ENCODE assay signal across 1 cellular context in genomic region chr6:137810554-137811120, GRCh38.
TF ChIP-seq lines count a peak whose summit lies in the region.

No MANE protein-coding gene starts in this region.

TF ChIP-seq in HepG2, 621 proteins besides CTCF, POLR2A, EP300 and RAD21 (continued from another document and continues in another):
- no peak for TF ChIP-seq ZBTB4 (CRISPR knock-in tag; IDR thresholded peaks at IDR 0.05; ENCODE audit: borderline replicate concordance)
- TF ChIP-seq ZNF337 (CRISPR knock-in tag; IDR thresholded peaks at IDR 0.05; ENCODE audit: borderline replicate concordance, low read depth), result no peak
- no peak for TF ChIP-seq PLSCR1 (CRISPR knock-in tag; IDR thresholded peaks at IDR 0.05; ENCODE audit: borderline replicate concordance)
- TF ChIP-seq REL (CRISPR knock-in tag; conservative IDR thresholded peaks at IDR 0.05), result no peak
- TF ChIP-seq ATF7-NPFF (CRISPR knock-in tag; IDR thresholded peaks at IDR 0.05; ENCODE audit: low read depth), result no peak
- TF ChIP-seq ZNF878 (CRISPR knock-in tag; IDR thresholded peaks at IDR 0.05), result no peak
- TF ChIP-seq KAT2B (IDR thresholded peaks at IDR 0.05; ENCODE audit: borderline replicate concordance, low read depth, low read length), result no peak
- TF ChIP-seq PAX8 (CRISPR knock-in tag; IDR thresholded peaks at IDR 0.05; ENCODE audit: borderline replicate concordance), result no peak
- no peak for TF ChIP-seq ZNF557 (CRISPR knock-in tag; IDR thresholded peaks at IDR 0.05)
- no peak for TF ChIP-seq ZSCAN21 (CRISPR knock-in tag; IDR thresholded peaks at IDR 0.05; ENCODE audit: borderline replicate concordance)
- TF ChIP-seq MXD3 (CRISPR knock-in tag; IDR thresholded peaks at IDR 0.05), result no peak
- TF ChIP-seq SIN3A (IDR thresholded peaks at IDR 0.05; ENCODE audit: borderline replicate concordance, low read depth, low read length), result no peak
- TF ChIP-seq HES4 (CRISPR knock-in tag; IDR thresholded peaks at IDR 0.05; ENCODE audit: borderline replicate concordance), result no peak
- peak; percentile 45 for TF ChIP-seq MED8 (CRISPR knock-in tag; IDR thresholded peaks at IDR 0.05; ENCODE audit: insufficient replicate concordance)
- peak; percentile 88; the same call in 1 of the 2 replicates for TF ChIP-seq ZNF292 (CRISPR knock-in tag; IDR thresholded peaks at IDR 0.05; ENCODE audit: borderline replicate concordance, low read depth)
- TF ChIP-seq ZNF446 (CRISPR knock-in tag; IDR thresholded peaks at IDR 0.05), result no peak
- TF ChIP-seq ARNT (IDR thresholded peaks at IDR 0.05), result no peak
- TF ChIP-seq BCLAF1 (IDR thresholded peaks at IDR 0.05), result no peak
- no peak for TF ChIP-seq STAG1 (CRISPR knock-in tag; IDR thresholded peaks at IDR 0.05)
- no peak for TF ChIP-seq PRPF4 (IDR thresholded peaks at IDR 0.05; ENCODE audit: low read depth, low read length, poor library complexity, severe bottlenecking)
- 0 out of 2 replicates have a peak, but pooled peaks have one; percentile 11 for TF ChIP-seq ZNF691 (CRISPR knock-in tag; IDR thresholded peaks at IDR 0.05; ENCODE audit: borderline replicate concordance, low read depth)
- no peak for TF ChIP-seq ZNF577 (CRISPR knock-in tag; IDR thresholded peaks at IDR 0.05; ENCODE audit: borderline replicate concordance, low read depth)
- TF ChIP-seq RNF219 (CRISPR knock-in tag; IDR thresholded peaks at IDR 0.05), result no peak
- TF ChIP-seq PHF21A (CRISPR knock-in tag; IDR thresholded peaks at IDR 0.05), result no peak
- no peak for TF ChIP-seq ZNF781 (CRISPR knock-in tag; IDR thresholded peaks at IDR 0.05; ENCODE audit: borderline replicate concordance, not compliant biosample characterization)
- TF ChIP-seq TCF12 (IDR thresholded peaks at IDR 0.05), result no peak
- 0 out of 2 replicates have a peak, but pooled peaks have one; percentile 40 for TF ChIP-seq TCF12 (CRISPR knock-in tag; IDR thresholded peaks at IDR 0.05)
- no peak for TF ChIP-seq ZFX (CRISPR knock-in tag; IDR thresholded peaks at IDR 0.05; ENCODE audit: low read depth)
- no peak for TF ChIP-seq ZNF510 (CRISPR knock-in tag; IDR thresholded peaks at IDR 0.05; ENCODE audit: low read depth)
- no peak for TF ChIP-seq ZNF567 (CRISPR knock-in tag; IDR thresholded peaks at IDR 0.05; ENCODE audit: borderline replicate concordance)
- TF ChIP-seq SALL2 (CRISPR knock-in tag; IDR thresholded peaks at IDR 0.05), result no peak
- TF ChIP-seq ADNP (CRISPR knock-in tag; IDR thresholded peaks at IDR 0.05), result peak; percentile 100
- TF ChIP-seq ZNF775 (CRISPR knock-in tag; IDR thresholded peaks at IDR 0.05; ENCODE audit: borderline replicate concordance), result no peak
- TF ChIP-seq ZNF740 (CRISPR knock-in tag; IDR thresholded peaks at IDR 0.05), result peak; percentile 14; the same call in 1 of the 2 replicates
- no peak for TF ChIP-seq SP1 (IDR thresholded peaks at IDR 0.05)
- no peak for TF ChIP-seq SP1 (CRISPR knock-in tag; IDR thresholded peaks at IDR 0.05)
- no peak; the same call in 1 of the 2 replicates for TF ChIP-seq ZNF704 (CRISPR knock-in tag; IDR thresholded peaks at IDR 0.05; ENCODE audit: borderline replicate concordance)
- no peak for TF ChIP-seq MXD1 (CRISPR knock-in tag; IDR thresholded peaks at IDR 0.05)
- TF ChIP-seq PITX1 (CRISPR knock-in tag; IDR thresholded peaks at IDR 0.05), result peak; percentile 91
- TF ChIP-seq SMAD9 (CRISPR knock-in tag; IDR thresholded peaks at IDR 0.05), result no peak
- TF ChIP-seq REXO4 (CRISPR knock-in tag; IDR thresholded peaks at IDR 0.05; ENCODE audit: borderline replicate concordance), result no peak
- TF ChIP-seq ZNF260 (CRISPR knock-in tag; IDR thresholded peaks at IDR 0.05; ENCODE audit: borderline replicate concordance, low read depth), result no peak
- TF ChIP-seq ZNF460 (CRISPR knock-in tag; IDR thresholded peaks at IDR 0.05; ENCODE audit: borderline replicate concordance), result no peak; the same call in 1 of the 2 replicates
- TF ChIP-seq ZNF224 (CRISPR knock-in tag; IDR thresholded peaks at IDR 0.05), result no peak
- TF ChIP-seq ZNF34 (CRISPR knock-in tag; IDR thresholded peaks at IDR 0.05; ENCODE audit: borderline replicate concordance), result no peak
- TF ChIP-seq NFKBIZ (CRISPR knock-in tag; IDR thresholded peaks at IDR 0.05), result no peak
- TF ChIP-seq GATAD2A (CRISPR knock-in tag; IDR thresholded peaks at IDR 0.05), result 0 out of 2 replicates have a peak, but pooled peaks have one; percentile 34
- no peak for TF ChIP-seq SNAPC5 (CRISPR knock-in tag; IDR thresholded peaks at IDR 0.05; ENCODE audit: borderline replicate concordance)
- TF ChIP-seq HMGXB4 (CRISPR knock-in tag; IDR thresholded peaks at IDR 0.05; ENCODE audit: borderline replicate concordance in 1 of 2, low read depth in 1 of 2), result no peak; a peak in 1 of 4 replicates
- no peak for TF ChIP-seq POLR2AphosphoS2 (IDR thresholded peaks at IDR 0.05; ENCODE audit: low read depth, low read length)
- no peak for TF ChIP-seq ZNF280B (CRISPR knock-in tag; IDR thresholded peaks at IDR 0.05; ENCODE audit: borderline replicate concordance)
- TF ChIP-seq SUZ12 (IDR thresholded peaks at IDR 0.05; ENCODE audit: low read depth, low read length), result no peak
- TF ChIP-seq BHLHE40 (IDR thresholded peaks at IDR 0.05; ENCODE audit: low read length), result no peak
- no peak for TF ChIP-seq ZNF30 (CRISPR knock-in tag; IDR thresholded peaks at IDR 0.05)
- no peak for TF ChIP-seq KDM3A (CRISPR knock-in tag; IDR thresholded peaks at IDR 0.05; ENCODE audit: low read depth)
- no peak for TF ChIP-seq ZNF616 (CRISPR knock-in tag; IDR thresholded peaks at IDR 0.05; ENCODE audit: low read depth)
- peak; percentile 89 for TF ChIP-seq ZNF24 (IDR thresholded peaks at IDR 0.05)
